In genomic region chr6:119610265-119610664, GRCh38 we compare ENCODE assay signal across 28 cellular contexts.
DNase-seq lines count a peak whose midpoint lies in the region; ATAC-seq, FAIRE-seq and TF ChIP-seq lines count a peak whose summit lies in the region.
"Had no signal": no experiment of that assay in that cellular context is flagged by ENCODE, and none has a peak within 500 bp of the region (broad histone marks: within the 10 kb centered on the region; RNA-seq: fewer than 3 reads in every experiment).

No MANE protein-coding gene starts in this region.

- no peak overlapping the region for H3K4me3 Mint-ChIP-seq in MCF 10A (ENCODE audit: unreplicated experiment)
- H3K4me3 Mint-ChIP-seq: CD8-positive, alpha-beta T cell; GM23338; T-cell had no signal

- H2AFZ ChIP-seq in mammary epithelial cell (ENCODE audit: low read depth, low read length) (peak overlapping the region; percentile 17), K562 (ENCODE audit: low read depth, low read length) (no peak overlapping the region)

- H3K4me1 Mint-ChIP-seq in MCF 10A (ENCODE audit: insufficient read depth, unreplicated experiment): no peaks in the 10 kb centered on the region

- DNase-seq in mammary epithelial cell (no peak), MCF 10A (ENCODE audit: unreplicated experiment) (no peak), K562 (ENCODE audit: extremely low read depth in 1 of 4, low spot score in 3 of 4) (no peak), GM13977 (ENCODE audit: low spot score) (no peak)
- no peak for DNase-seq in activated CD8-positive, alpha-beta memory T cell treated with anti-CD3 and anti-CD28 coated beads, Interleukin-2, amount 50 U/mL, for 4 hours
- no peak for DNase-seq in stimulated activated CD4-positive, alpha-beta T cell treated with anti-CD3 and anti-CD28 coated beads, Interleukin-2, amount 100 ng/mL, for 48 hours
- DNase-seq: AML-193; C1 segment of cervical spinal cord; CD8-positive, alpha-beta T cell; DND-41; NCI-H1092 treated with DMSO at 0.1 percent for 48 hours; NCI-H1436 treated with DMSO at 0.1 percent for 48 hours; NCI-H1930; NCI-H226; NCI-H510A treated with DMSO at 0.1 percent for 48 hours; NCI-H774; NK-92 treated with Interleukin-12 subunit alpha and Interleukin-12 subunit beta, amount 100 ng/mL, for 24 hours; Peyer's patch; T-cell had no signal

- dilution Hi-C loops in mammary epithelial cell (cut with HindIII; ENCODE audit: low sequenced_read_pairs): no loop called here

- POLR2A ChIA-PET in MCF 10A (lab: Yijun Ruan, JAX) (no interaction called here), K562 (lab: Yijun Ruan, JAX) (interaction anchor here (1.0 to 1.6 kb wide), 3 partner anchors 11 to 25 kb away, joined by 3 to 6 read pairs (median 3); no protein-coding TSS in a partner anchor)

- H3K9me1 ChIP-seq in K562 (ENCODE audit: control insufficient read depth, insufficient read depth, low read length): no peaks in the 10 kb centered on the region

- no peak for TF ChIP-seq POLR2A in K562 (conservative IDR thresholded peaks at IDR 0.05)

- no peak overlapping the region for H3K27ac Mint-ChIP-seq in MCF 10A (ENCODE audit: low read depth, unreplicated experiment)
- H3K27ac Mint-ChIP-seq: CD8-positive, alpha-beta T cell; GM23338; T-cell had no signal

- no peaks in the 10 kb centered on the region for H4K20me1 ChIP-seq in mammary epithelial cell (ENCODE audit: insufficient read depth, low read length)
- no peaks in the 10 kb centered on the region for H4K20me1 ChIP-seq in K562 (replicated peaks; ENCODE audit: control insufficient read depth, insufficient read depth, low read length)

- peak; percentile 64 for ATAC-seq in GM21717 (IDR thresholded peaks at IDR 0.05; ENCODE audit: unreplicated experiment)
- peak; percentile 52 for ATAC-seq in HG03097 (IDR thresholded peaks at IDR 0.05; ENCODE audit: low FRiP score, unreplicated experiment)
- no peak for ATAC-seq in K562
- ATAC-seq: CD8-positive, alpha-beta T cell; GM23338; HepG2; SK-N-SH treated with all-trans-retinoic acid at 6 μM for 48 hours; T-cell had no signal

- no peak for TF ChIP-seq RAD21 in K562 (CRISPR knock-in tag; conservative IDR thresholded peaks at IDR 0.05 in 1 of 2, IDR thresholded peaks at IDR 0.05 in 1 of 2)

- FAIRE-seq in K562 (lab: Jason Lieb, UNC): no peak
- FAIRE-seq: GM12891, HepG2 had no signal

- H3K36me3 ChIP-seq in mammary epithelial cell (ENCODE audit: insufficient read depth, low read length): no peaks in the 10 kb centered on the region
- no peaks in the 10 kb centered on the region for H3K36me3 ChIP-seq in K562 (ENCODE audit: control insufficient read depth, insufficient read depth, low read length)
- H3K36me3 ChIP-seq: HAP-1, Peyer's patch had no signal

- H3K9me3 ChIP-seq in mammary epithelial cell (replicated peaks; ENCODE audit: insufficient read depth, low read length): no peaks in the 10 kb centered on the region
- H3K9me3 ChIP-seq in K562 (replicated peaks; ENCODE audit: control insufficient read depth, insufficient read depth, low read depth, low read length): no peaks in the 10 kb centered on the region
- H3K9me3 ChIP-seq: HAP-1, Peyer's patch had no signal

- H3K27me3 Mint-ChIP-seq in MCF 10A (ENCODE audit: insufficient read depth, unreplicated experiment): no peaks in the 10 kb centered on the region
- H3K27me3 Mint-ChIP-seq: T-cell had no signal

- H3K9ac ChIP-seq in mammary epithelial cell (ENCODE audit: insufficient read depth, low read length): no peak overlapping the region
- H3K9ac ChIP-seq in K562 (ENCODE audit: insufficient read depth in 1 of 2, low read depth in 2 of 2, low read length in 2 of 2): no peak overlapping the region

- no TSS peak for BruUV-seq in mammary epithelial cell (replicated peaks; lab: Mats Ljungman, UMichigan)
- BruUV-seq in MCF 10A (replicated peaks; lab: Mats Ljungman, UMichigan): no TSS peak
- BruUV-seq in K562 (replicated peaks; lab: Mats Ljungman, UMichigan): no TSS peak

- H3K4me2 ChIP-seq in mammary epithelial cell (ENCODE audit: insufficient read depth, low read depth, low read length) (no peak overlapping the region), K562 (ENCODE audit: insufficient read depth, low read length) (no peak overlapping the region)
- H3K4me2 ChIP-seq: GM23338 had no signal

- no peaks in the 10 kb centered on the region for H3K27me3 ChIP-seq in mammary epithelial cell (ENCODE audit: insufficient read depth, low read length)
- H3K27me3 ChIP-seq in K562 (ENCODE audit: control insufficient read depth in 2 of 2, insufficient read depth in 2 of 2, low read length in 2 of 2): no peaks in the 10 kb centered on the region
- H3K27me3 ChIP-seq: Peyer's patch had no signal

- peaks cover 11% of the 10 kb centered on the region for H3K4me1 ChIP-seq in mammary epithelial cell (ENCODE audit: insufficient read depth, low read length)
- H3K4me1 ChIP-seq in K562 (replicated peaks in 1 of 2; ENCODE audit: control insufficient read depth in 2 of 2, insufficient read depth in 2 of 2, low read length in 2 of 2): no peaks in the 10 kb centered on the region; a peak in 1 of 5 replicates
- H3K4me1 ChIP-seq: Peyer's patch had no signal

- intact Hi-C loops in mammary epithelial cell (cut with micrococcal nuclease): no loop called here
- intact Hi-C loops in MCF 10A (cut with micrococcal nuclease): no loop called here
- intact Hi-C loops in K562 (cut with micrococcal nuclease): no loop called here

- no peak overlapping the region for H3K4me3 ChIP-seq in mammary epithelial cell (replicated peaks in 1 of 3; ENCODE audit: insufficient read depth in 1 of 3, low read depth in 2 of 3, low read length in 3 of 3)
- H3K4me3 ChIP-seq in K562: no peak overlapping the region
- H3K4me3 ChIP-seq: GM23338, HAP-1, Peyer's patch had no signal

- TF ChIP-seq CTCF in mammary epithelial cell (conservative IDR thresholded peaks at IDR 0.05 in 1 of 2, IDR thresholded peaks at IDR 0.05 in 1 of 2; ENCODE audit: extremely low read depth in 1 of 2, insufficient read depth in 1 of 2, low read depth in 1 of 2, low read length in 2 of 2) (no peak), MCF 10A (IDR thresholded peaks at IDR 0.05; ENCODE audit: unreplicated experiment) (no peak), K562 (IDR thresholded peaks at IDR 0.05 in 2 of 3, conservative IDR thresholded peaks at IDR 0.05 in 1 of 3; ENCODE audit: insufficient read depth in 2 of 3, low read depth in 1 of 3, low read length in 3 of 3) (no peak), GM13977 (IDR thresholded peaks at IDR 0.05; ENCODE audit: extremely low read depth, insufficient read depth, missing control alignments) (no peak)

- TF ChIP-seq EP300 in K562 (IDR thresholded peaks at IDR 0.05; ENCODE audit: low read length): no peak

- no peaks in the 10 kb centered on the region for H3K36me3 Mint-ChIP-seq in MCF 10A (ENCODE audit: insufficient read depth, unreplicated experiment)
- H3K36me3 Mint-ChIP-seq: CD8-positive, alpha-beta T cell; T-cell had no signal

- no peak overlapping the region for H3K27ac ChIP-seq in mammary epithelial cell (ENCODE audit: insufficient read depth, low read depth, low read length)
- H3K27ac ChIP-seq in K562 (ENCODE audit: extremely low read depth, low read depth, low read length): no peak overlapping the region
- H3K27ac ChIP-seq: 22Rv1, HL-60, Peyer's patch had no signal

- CTCF ChIA-PET in mammary epithelial cell (lab: Charles Lee; ENCODE audit: low non-redundant PET) (interaction anchor here (0.6 kb wide), 1 partner anchor 163 kb away, joined by 3 read pairs; no protein-coding TSS in a partner anchor), MCF 10A (lab: Yijun Ruan, JAX) (interaction anchor here (0.7 to 1.7 kb wide), 2 partner anchors 9 to 462 kb away, joined by 3 read pairs; no protein-coding TSS in a partner anchor), K562 (lab: Yijun Ruan, JAX; ENCODE audit: low intra/inter-chr PET ratio) (no interaction called here)

- H3K9me3 Mint-ChIP-seq in MCF 10A (ENCODE audit: unreplicated experiment): no peaks in the 10 kb centered on the region
- H3K9me3 Mint-ChIP-seq: CD8-positive, alpha-beta T cell; GM23338; T-cell had no signal

- no peaks in the 10 kb centered on the region for H3K79me2 ChIP-seq in mammary epithelial cell (ENCODE audit: insufficient read depth, low read length)
- no peaks in the 10 kb centered on the region for H3K79me2 ChIP-seq in K562 (ENCODE audit: control insufficient read depth, insufficient read depth, low read length)

- in situ Hi-C loops in mammary epithelial cell (cut with MboI; ENCODE audit: low sequenced_read_pairs in 2 of 2) (no loop called here), K562 (cut with MboI) (no loop called here), GM13977 (cut with MboI; ENCODE audit: low pct_unique_long_range_greater_than_20kb, low sequenced_read_pairs, unreplicated experiment) (no loop called here)

TF ChIP-seq in K562, 482 proteins besides CTCF, POLR2A, EP300 and RAD21:
- TF ChIP-seq POLR2H (tag; IDR thresholded peaks at IDR 0.05; ENCODE audit: low read depth): no peak
- TF ChIP-seq NR3C1 (CRISPR knock-in tag; IDR thresholded peaks at IDR 0.05): no peak
- peak; percentile 34 for TF ChIP-seq RBM25 (IDR thresholded peaks at IDR 0.05; ENCODE audit: low read depth, low read length, severe bottlenecking)
